Comparison of ENCODE assay signal across 8 cellular contexts in genomic region chr16:14873925-14874594, GRCh38. TPM values are rescaled to one million over a fixed set of nuclear protein-coding genes. Genes with fewer than 3 reads are reported as not detected.
DNase-seq lines count a peak whose midpoint lies in the region; ATAC-seq, FAIRE-seq and TF ChIP-seq lines count a peak whose summit lies in the region.
"Not testable (repeated sequence)": the region's sequence is repeated elsewhere in the genome, so short reads cannot be mapped to it uniquely, and the experiment has no call there.

No MANE protein-coding gene starts in this region.

- TSS peak; percentile 91 for BruUV-seq in HepG2 (replicated peaks; lab: Mats Ljungman, UMichigan)

- CTCF ChIA-PET in HepG2 (lab: Yijun Ruan, JAX; ENCODE audit: low intra/inter-chr PET ratio, low total read pairs): not testable (repeated sequence)

- POLR2A ChIA-PET in HepG2 (lab: Yijun Ruan, JAX): not testable (repeated sequence)

- not testable (repeated sequence) for H3K36me3 Mint-ChIP-seq in progenitor cell of endocrine pancreas (ENCODE audit: insufficient read depth)

- H3K79me2 ChIP-seq in HepG2 (ENCODE audit: insufficient read depth, low read length): not testable (repeated sequence)

- in situ Hi-C loops in HepG2 (cut with HindIII; ENCODE audit: extremely low pct_ligation_motif_present, low pct_unique_long_range_greater_than_20kb); transverse colon (cut with MboI; ENCODE audit: low pct_ligation_motif_present in 1 of 4, low pct_unique_long_range_greater_than_20kb in 1 of 4, low sequenced_read_pairs in 3 of 4): not testable (repeated sequence)

- not testable (repeated sequence) for H3K4me1 Mint-ChIP-seq in progenitor cell of endocrine pancreas (ENCODE audit: low read depth)

- not testable (repeated sequence) for H2AFZ ChIP-seq in HepG2 (ENCODE audit: low read length)

- DNase-seq in body of pancreas (peak; percentile 64 to 81 (median 73)), coronary artery (ENCODE audit: low spot score) (peak; percentile 14), left colon (peak; percentile 37 to 39), HepG2 (ENCODE audit: low spot score) (peak; percentile 98), right lobe of liver (peak; percentile 23 to 72 (median 57)), mucosa of gallbladder (ENCODE audit: low spot score) (peak; percentile 74), transverse colon (peak; percentile 56)
- DNase-seq in progenitor cell of endocrine pancreas (ENCODE audit: low spot score, unreplicated experiment): not testable (repeated sequence)

- H3K9ac ChIP-seq in HepG2 (ENCODE audit: insufficient read depth, low read depth, low read length): peak overlapping the region; percentile 71

- H3K4me2 ChIP-seq in HepG2 (ENCODE audit: low read depth, low read length): peak overlapping the region; percentile 71

- TF ChIP-seq CTCF in body of pancreas (IDR thresholded peaks at IDR 0.05); coronary artery (IDR thresholded peaks at IDR 0.05); right lobe of liver (IDR thresholded peaks at IDR 0.05); progenitor cell of endocrine pancreas (IDR thresholded peaks at IDR 0.05; ENCODE audit: unreplicated experiment); transverse colon (IDR thresholded peaks at IDR 0.05): not testable (repeated sequence)
- TF ChIP-seq CTCF in HepG2 (CRISPR knock-in tag; IDR thresholded peaks at IDR 0.05): 0 out of 2 replicates have a peak, but pooled peaks have one; percentile 2

- TF ChIP-seq EP300 in HepG2 (IDR thresholded peaks at IDR 0.05; ENCODE audit: low read depth in 2 of 2, low read length in 2 of 2) (peak in 1 of 2 experiments; percentile 58; a peak in 2 of 4 replicates), HepG2 (CRISPR knock-in tag; IDR thresholded peaks at IDR 0.05; ENCODE audit: borderline replicate concordance) (peak; percentile 64; the same call in 1 of the 2 replicates)
- TF ChIP-seq EP300 in transverse colon (IDR thresholded peaks at IDR 0.05; ENCODE audit: low read depth): not testable (repeated sequence)

- H3K36me3 ChIP-seq in body of pancreas (replicated peaks in 1 of 2; ENCODE audit: insufficient read depth in 1 of 2, low read depth in 2 of 2); HepG2 (replicated peaks in 1 of 2; ENCODE audit: control insufficient read depth in 1 of 2, insufficient read depth in 2 of 2, low read length in 2 of 2); right lobe of liver; transverse colon: not testable (repeated sequence)

- not testable (repeated sequence) for H3K9me3 ChIP-seq in body of pancreas; HepG2 (ENCODE audit: low read length); right lobe of liver; transverse colon

- H3K9me3 Mint-ChIP-seq in progenitor cell of endocrine pancreas (ENCODE audit: low read depth): not testable (repeated sequence)

- peak; percentile 85 for ATAC-seq in body of pancreas
- ATAC-seq in left colon: peak; percentile 85
- peak; percentile 97 for ATAC-seq in HepG2
- peak; percentile 93 to 99 (median 97) for ATAC-seq in right lobe of liver

- H3K27me3 ChIP-seq in body of pancreas; HepG2 (ENCODE audit: control insufficient read depth in 1 of 2, insufficient read depth in 2 of 2, low read length in 2 of 2); right lobe of liver; transverse colon: not testable (repeated sequence)

- TF ChIP-seq POLR2A in body of pancreas (IDR thresholded peaks at IDR 0.05); right lobe of liver (IDR thresholded peaks at IDR 0.05); transverse colon (IDR thresholded peaks at IDR 0.05): not testable (repeated sequence)
- TF ChIP-seq POLR2A in HepG2 (IDR thresholded peaks at IDR 0.05; ENCODE audit: insufficient read depth in 1 of 2, low read depth in 2 of 2, low read length in 2 of 2): peak; percentile 24 to 42; a peak in 1 of 4 replicates

- H3K4me3 Mint-ChIP-seq in progenitor cell of endocrine pancreas (ENCODE audit: low read depth): not testable (repeated sequence)

- H3K27ac Mint-ChIP-seq in progenitor cell of endocrine pancreas: peak overlapping the region; percentile 56

- not testable (repeated sequence) for H3K4me3 ChIP-seq in body of pancreas, coronary artery, right lobe of liver, transverse colon
- peak overlapping the region in 1 of 3 experiments; percentile 33; a peak in 1 of 6 replicates for H3K4me3 ChIP-seq in HepG2 (replicated peaks in 1 of 3; ENCODE audit: insufficient read depth in 1 of 3, low read depth in 2 of 3, low read length in 3 of 3)

- H4K20me1 ChIP-seq in HepG2 (ENCODE audit: insufficient read depth, low read length): not testable (repeated sequence)

- 0 out of 2 replicates have a peak, but pooled peaks have one; percentile 34 for TF ChIP-seq RAD21 in HepG2 (CRISPR knock-in tag; IDR thresholded peaks at IDR 0.05)

- H3K4me1 ChIP-seq in body of pancreas (peaks cover 12% of the 10 kb centered on the region), HepG2 (ENCODE audit: insufficient read depth, low read length) (peaks cover 26% of the 10 kb centered on the region)
- H3K4me1 ChIP-seq in right lobe of liver, transverse colon: not testable (repeated sequence)

- WGBS in body of pancreas, 2 donors: 21 to 58% methylated on average over 6 to 7 of the region's 15 CpGs
- 9% methylated on average over 13 of the region's 15 CpGs for WGBS in HepG2 (ENCODE audit: low lambda C conversion rate)
- 39% methylated on average over 8 of the region's 15 CpGs for WGBS in right lobe of liver (ENCODE audit: insufficient coverage, low coverage, low lambda C conversion rate, missing lambda C conversion rate)
- WGBS in transverse colon (ENCODE audit: low coverage in 1 of 2), 2 donors: 50 to 63% methylated on average over 6 to 14 of the region's 15 CpGs

- intact Hi-C loops in body of pancreas (cut with DNase I); left colon (cut with DNase I, micrococcal nuclease); HepG2 (cut with micrococcal nuclease; ENCODE audit: unreplicated experiment); right lobe of liver (cut with DNase I); transverse colon (cut with DNase I; ENCODE audit: low total_unique reads): not testable (repeated sequence)

- H3K27me3 Mint-ChIP-seq in progenitor cell of endocrine pancreas: not testable (repeated sequence)

- FAIRE-seq in HepG2 (lab: Jason Lieb, UNC): not testable (repeated sequence)

- peak overlapping the region in 3 of 4 donors; percentile 16 to 73 (median 50) for H3K27ac ChIP-seq in body of pancreas
- not testable (repeated sequence) for H3K27ac ChIP-seq in coronary artery, right lobe of liver
- peak overlapping the region; percentile 94 for H3K27ac ChIP-seq in HepG2 (ENCODE audit: extremely low read length, insufficient read depth, low read length)
- peak overlapping the region in 1 of 4 donors; percentile 34 for H3K27ac ChIP-seq in transverse colon

TF ChIP-seq in HepG2, 621 proteins besides CTCF, POLR2A, EP300 and RAD21 (continues in another document):
- TF ChIP-seq TBX2 (CRISPR knock-in tag; IDR thresholded peaks at IDR 0.05; ENCODE audit: borderline replicate concordance): peak; percentile 36; the same call in 1 of the 2 replicates

RNA-seq across cellular contexts. Expression of gene NOMO1, which starts 40.5 kb away (rescaled TPM):
- 100 to 1,000 TPM in 1 of 2 donors, 10 to 100 TPM in 1; 49.4 to 102 TPM for total RNA-seq in body of pancreas
- total RNA-seq in left colon: 10 to 100 TPM; 82.1 to 85.3 TPM
- 91.7 and 176 TPM in 2 replicates for total RNA-seq in HepG2 (2016; rRNA removed; fragmentation: Illumina TruSeq; extraction: Trizol)
- total RNA-seq in HepG2 (2016; cell fraction: cytosol; rRNA removed; fragmentation: Illumina TruSeq; extraction: Trizol; ENCODE audit: low read depth): 23.7 and 26.9 TPM in 2 replicates
- 79.8 and 173 TPM in 2 replicates for total RNA-seq in HepG2 (2016; cell fraction: insoluble cytoplasmic fraction; rRNA removed; fragmentation: Illumina TruSeq; extraction: Trizol)
- total RNA-seq in HepG2 (2016; cell fraction: membrane; rRNA removed; fragmentation: Illumina TruSeq; extraction: Trizol): 56.9 and 69.3 TPM in 2 replicates
- total RNA-seq in HepG2 (2016; cell fraction: nucleus; rRNA removed; fragmentation: Illumina TruSeq; extraction: Trizol): 167 and 204 TPM in 2 replicates
- polyA plus RNA-seq in HepG2 (2011; rRNA removed): 243 and 289 TPM in 2 replicates
- 201 and 203 TPM in 2 replicates for polyA plus RNA-seq in HepG2 (2011; cell fraction: cytosol; rRNA removed)
- polyA plus RNA-seq in HepG2 (2011; cell fraction: nucleus; rRNA removed): 179 and 192 TPM in 2 replicates
- polyA plus RNA-seq in HepG2 (2012): 230 and 254 TPM in 2 replicates
- polyA plus RNA-seq in HepG2 (2016; cell fraction: cytosol; fragmentation: Illumina TruSeq; extraction: Trizol; ENCODE audit: low read depth): 21.0 and 22.5 TPM in 2 replicates
- 73.1 and 87.0 TPM in 2 replicates for polyA plus RNA-seq in HepG2 (2016; cell fraction: insoluble cytoplasmic fraction; fragmentation: Illumina TruSeq; extraction: Trizol; ENCODE audit: low read depth)
- polyA plus RNA-seq in HepG2 (2016; cell fraction: membrane; fragmentation: Illumina TruSeq; extraction: Trizol; ENCODE audit: low read depth): 39.3 and 45.7 TPM in 2 replicates
- polyA plus RNA-seq in HepG2 (2016; cell fraction: nucleus; fragmentation: Illumina TruSeq; extraction: Trizol; ENCODE audit: insufficient read depth, low read depth): 234 and 271 TPM in 2 replicates
- polyA minus RNA-seq in HepG2 (2011; rRNA and poly(A)+ RNA removed; ENCODE audit: low replicate concordance): 110 and 255 TPM in 2 replicates
- 286 and 433 TPM in 2 replicates for polyA minus RNA-seq in HepG2 (2011; cell fraction: cytosol; rRNA and poly(A)+ RNA removed)
- 151 and 209 TPM in 2 replicates for polyA minus RNA-seq in HepG2 (2011; cell fraction: nucleus; rRNA and poly(A)+ RNA removed)
- 10 to 100 TPM; 34.7 to 55.1 (median 44.9) TPM for total RNA-seq in right lobe of liver
- total RNA-seq in mucosa of gallbladder: 83.7 TPM
- total RNA-seq in progenitor cell of endocrine pancreas: 111 and 122 TPM in 2 replicates
- 10 to 100 TPM; 14.5 to 56.5 (median 43.3) TPM for total RNA-seq in transverse colon
